ENCODE assay signal across 1 cellular context in genomic region chr7:3440509-3440908, GRCh38.
A peak's percentile ranks its signal among the peaks of the same experiment; 100 is the strongest.
TF ChIP-seq lines count a peak whose summit lies in the region.

No MANE protein-coding gene starts in this region.

TF ChIP-seq in IMR-90, 13 proteins besides CTCF, POLR2A, EP300 and RAD21 (continued from another document):
- peak; percentile 60 for TF ChIP-seq MAFK (IDR thresholded peaks at IDR 0.05; ENCODE audit: low read depth, low read length)
